ENCODE assay signal across 1 cellular context in the genomic region with DNA sequence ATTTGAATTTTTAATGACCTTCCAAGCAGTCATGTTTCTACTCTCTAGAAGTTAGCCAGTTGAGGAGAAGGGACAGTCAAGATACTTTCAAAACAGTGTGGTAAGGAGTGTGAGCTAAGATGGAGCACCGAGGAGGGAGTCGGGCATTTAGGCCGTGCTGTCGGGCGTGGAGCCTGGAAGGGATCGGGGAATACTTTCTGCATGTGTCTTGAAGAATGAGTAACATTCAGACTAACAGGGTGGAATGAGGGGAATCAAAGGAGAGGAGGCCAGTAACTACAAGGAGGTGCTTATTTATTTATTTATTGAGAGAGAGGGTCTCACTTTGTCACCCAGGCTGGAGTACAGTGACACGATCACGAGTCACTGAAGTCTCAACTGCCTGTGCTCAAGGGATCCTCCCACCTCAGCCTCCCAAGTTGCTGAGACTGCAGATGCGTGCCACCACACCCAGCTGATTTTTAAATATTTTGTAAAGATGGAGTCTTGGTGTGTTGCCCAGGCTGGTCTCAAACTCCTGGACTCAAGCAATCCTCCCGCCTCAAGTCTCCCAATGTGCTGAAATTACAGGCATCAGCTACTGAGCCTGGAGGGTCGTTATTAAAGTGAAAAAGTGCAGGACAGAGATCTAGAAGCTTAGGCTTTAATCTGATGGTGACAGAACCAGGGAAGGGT.
TF ChIP-seq lines count a peak whose summit lies in the region.

No MANE protein-coding gene starts in this region.

TF ChIP-seq in K562, 482 proteins besides CTCF, POLR2A, EP300 and RAD21:
- TF ChIP-seq, protein P1, sequence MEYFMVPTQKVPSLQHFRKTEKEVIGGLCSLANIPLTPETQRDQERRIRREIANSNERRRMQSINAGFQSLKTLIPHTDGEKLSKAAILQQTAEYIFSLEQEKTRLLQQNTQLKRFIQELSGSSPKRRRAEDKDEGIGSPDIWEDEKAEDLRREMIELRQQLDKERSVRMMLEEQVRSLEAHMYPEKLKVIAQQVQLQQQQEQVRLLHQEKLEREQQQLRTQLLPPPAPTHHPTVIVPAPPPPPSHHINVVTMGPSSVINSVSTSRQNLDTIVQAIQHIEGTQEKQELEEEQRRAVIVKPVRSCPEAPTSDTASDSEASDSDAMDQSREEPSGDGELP (CRISPR knock-in tag; IDR thresholded peaks at IDR 0.05; ENCODE audit: borderline replicate concordance), result peak; percentile 36; the same call in 1 of the 2 replicates
